Comparison of ENCODE assay signal across 24 cellular contexts in the genomic region with DNA sequence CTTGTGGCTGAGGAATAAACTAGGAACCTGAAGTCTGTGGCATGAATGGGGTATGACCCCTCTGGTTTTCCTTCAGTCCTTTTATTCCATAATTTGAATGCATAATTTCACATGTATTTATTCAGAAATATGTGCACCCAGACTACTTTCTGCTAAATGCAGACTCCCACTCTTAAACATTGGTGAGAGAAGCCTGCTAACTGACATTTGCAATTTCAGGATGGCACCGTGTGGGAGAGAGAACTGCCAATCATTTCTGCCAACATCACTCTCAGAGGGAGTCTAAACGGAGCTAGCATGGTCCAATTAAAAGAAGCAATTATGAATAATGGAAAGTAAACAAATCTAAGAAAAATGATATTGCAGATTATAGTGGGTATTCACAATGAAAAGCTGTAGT.
"Had no signal": no experiment of that assay in that cellular context is flagged by ENCODE, and none has a peak within 500 bp of the region (broad histone marks: within the 10 kb centered on the region; RNA-seq: fewer than 3 reads in every experiment).

No MANE protein-coding gene starts in this region.

- H3K27me3 ChIP-seq: brain microvascular endothelial cell, colonic mucosa, esophagus muscularis mucosa, stomach, upper lobe of right lung had no signal

- DNase-seq: activated CD4-positive, alpha-beta memory T cell treated with anti-CD3 and anti-CD28 coated beads, Interleukin-2, amount 10 ng/mL, durations not matched to agents 7 days and 5 days; activated CD4-positive, alpha-beta T cell treated with anti-CD3 and anti-CD28 coated beads, Interleukin-2, amount 10 ng/mL, durations not matched to agents 24 days and 14 days; activated effector memory CD4-positive, alpha-beta T cell treated with Interleukin-2 at 50 U/mL for 16 hours; activated naive CD4-positive, alpha-beta T cell treated with anti-CD3 and anti-CD28 coated beads, Interleukin-2, amount 50 U/mL, for 16 hours; activated naive CD8-positive, alpha-beta T cell treated with anti-CD3 and anti-CD28 coated beads, Interleukin-2, amount 50 U/mL, for 24 hours; activated T-cell treated with anti-CD3 and anti-CD28 coated beads, Interleukin-2, amount 50 U/mL, for 72 hours; brain microvascular endothelial cell; central memory CD4-positive, alpha-beta T cell; colonic mucosa; left cardiac atrium; nephron progenitor cell; small intestine; stimulated activated CD4-positive, alpha-beta T cell treated with anti-CD3 and anti-CD28 coated beads, Interleukin-2, amount 100 ng/mL, for 24 hours; stomach; upper lobe of right lung had no signal

- H3K4me1 Mint-ChIP-seq: activated CD4-positive, alpha-beta memory T cell treated with anti-CD3 and anti-CD28 coated beads, Interleukin-2, amount 10 ng/mL, durations not matched to agents 7 days and 5 days; activated CD4-positive, alpha-beta T cell treated with anti-CD3 and anti-CD28 coated beads, Interleukin-2, amount 10 ng/mL, durations not matched to agents 24 days and 14 days; activated naive CD8-positive, alpha-beta T cell treated with anti-CD3 and anti-CD28 coated beads, Interleukin-2, amount 50 U/mL, for 24 hours; memory B cell; nephron progenitor cell; stimulated activated memory B cell treated with anti-CD40 and anti-IgM and Interleukin-4, amounts not matched to agents 10 μg/mL and 1 μg/mL and 100 μg/mL, for 72 hours had no signal

- H3K36me3 ChIP-seq: brain microvascular endothelial cell, colonic mucosa, esophagus muscularis mucosa, stomach, thoracic aorta, upper lobe of right lung had no signal

- H3K4me3 ChIP-seq: colonic mucosa, esophagus muscularis mucosa, stomach, thoracic aorta, upper lobe of right lung had no signal

- H3K9me3 ChIP-seq: colonic mucosa, esophagus muscularis mucosa, stomach, thoracic aorta, upper lobe of right lung had no signal

- FAIRE-seq: frontal cortex, islet of Langerhans, small intestine had no signal

- H3K27ac Mint-ChIP-seq: activated CD4-positive, alpha-beta memory T cell treated with anti-CD3 and anti-CD28 coated beads, Interleukin-2, amount 10 ng/mL, durations not matched to agents 7 days and 5 days; activated CD4-positive, alpha-beta T cell treated with anti-CD3 and anti-CD28 coated beads, Interleukin-2, amount 10 ng/mL, durations not matched to agents 24 days and 14 days; activated naive CD8-positive, alpha-beta T cell treated with anti-CD3 and anti-CD28 coated beads, Interleukin-2, amount 50 U/mL, for 24 hours; activated T-cell treated with anti-CD3 and anti-CD28 coated beads, Interleukin-2, amount 50 U/mL, for 72 hours; memory B cell; nephron progenitor cell; stimulated activated memory B cell treated with anti-CD40 and anti-IgM and Interleukin-4, amounts not matched to agents 10 μg/mL and 1 μg/mL and 100 μg/mL, for 72 hours had no signal

- H3K4me1 ChIP-seq: colonic mucosa, parathyroid adenoma, upper lobe of right lung had no signal

- H3K27me3 Mint-ChIP-seq: activated CD4-positive, alpha-beta memory T cell treated with anti-CD3 and anti-CD28 coated beads, Interleukin-2, amount 10 ng/mL, durations not matched to agents 7 days and 5 days; activated CD4-positive, alpha-beta T cell treated with anti-CD3 and anti-CD28 coated beads, Interleukin-2, amount 10 ng/mL, durations not matched to agents 24 days and 14 days; activated naive CD8-positive, alpha-beta T cell treated with anti-CD3 and anti-CD28 coated beads, Interleukin-2, amount 50 U/mL, for 24 hours; memory B cell; stimulated activated memory B cell treated with anti-CD40 and anti-IgM and Interleukin-4, amounts not matched to agents 10 μg/mL and 1 μg/mL and 100 μg/mL, for 72 hours had no signal

- H3K4me3 Mint-ChIP-seq: activated CD4-positive, alpha-beta memory T cell treated with anti-CD3 and anti-CD28 coated beads, Interleukin-2, amount 10 ng/mL, durations not matched to agents 7 days and 5 days; activated CD4-positive, alpha-beta T cell treated with anti-CD3 and anti-CD28 coated beads, Interleukin-2, amount 10 ng/mL, durations not matched to agents 24 days and 14 days; activated naive CD8-positive, alpha-beta T cell treated with anti-CD3 and anti-CD28 coated beads, Interleukin-2, amount 50 U/mL, for 24 hours; activated T-cell treated with anti-CD3 and anti-CD28 coated beads, Interleukin-2, amount 50 U/mL, for 72 hours; memory B cell; nephron progenitor cell; stimulated activated memory B cell treated with anti-CD40 and anti-IgM and Interleukin-4, amounts not matched to agents 10 μg/mL and 1 μg/mL and 100 μg/mL, for 72 hours had no signal

- H3K36me3 Mint-ChIP-seq: memory B cell; stimulated activated memory B cell treated with anti-CD40 and anti-IgM and Interleukin-4, amounts not matched to agents 10 μg/mL and 1 μg/mL and 100 μg/mL, for 72 hours had no signal

- H3K27ac ChIP-seq: brain microvascular endothelial cell, colonic mucosa, esophagus muscularis mucosa, parathyroid adenoma, stomach, thoracic aorta, upper lobe of right lung had no signal

- ATAC-seq: activated CD4-positive, CD25-positive, alpha-beta regulatory T cell treated with anti-CD3 and anti-CD28 coated beads, Interleukin-2, amount 50 U/mL, for 24 hours; activated naive CD8-positive, alpha-beta T cell treated with anti-CD3 and anti-CD28 coated beads, Interleukin-2, amount 50 U/mL, for 24 hours; activated T-cell treated with anti-CD3 and anti-CD28 coated beads, Interleukin-2, amount 50 U/mL, for 72 hours; left cardiac atrium; sciatic nerve; stimulated activated memory B cell treated with anti-CD40 and anti-IgM and Interleukin-4, amounts not matched to agents 10 μg/mL and 1 μg/mL and 100 μg/mL, for 72 hours; upper lobe of right lung had no signal

- H3K9me3 Mint-ChIP-seq: activated CD4-positive, alpha-beta memory T cell treated with anti-CD3 and anti-CD28 coated beads, Interleukin-2, amount 10 ng/mL, durations not matched to agents 7 days and 5 days; activated CD4-positive, alpha-beta T cell treated with anti-CD3 and anti-CD28 coated beads, Interleukin-2, amount 10 ng/mL, durations not matched to agents 24 days and 14 days; activated naive CD8-positive, alpha-beta T cell treated with anti-CD3 and anti-CD28 coated beads, Interleukin-2, amount 50 U/mL, for 24 hours; activated T-cell treated with anti-CD3 and anti-CD28 coated beads, Interleukin-2, amount 50 U/mL, for 72 hours; memory B cell; nephron progenitor cell; stimulated activated memory B cell treated with anti-CD40 and anti-IgM and Interleukin-4, amounts not matched to agents 10 μg/mL and 1 μg/mL and 100 μg/mL, for 72 hours had no signal
